ENCODE assay signal across 8 cellular contexts in the genomic region with DNA sequence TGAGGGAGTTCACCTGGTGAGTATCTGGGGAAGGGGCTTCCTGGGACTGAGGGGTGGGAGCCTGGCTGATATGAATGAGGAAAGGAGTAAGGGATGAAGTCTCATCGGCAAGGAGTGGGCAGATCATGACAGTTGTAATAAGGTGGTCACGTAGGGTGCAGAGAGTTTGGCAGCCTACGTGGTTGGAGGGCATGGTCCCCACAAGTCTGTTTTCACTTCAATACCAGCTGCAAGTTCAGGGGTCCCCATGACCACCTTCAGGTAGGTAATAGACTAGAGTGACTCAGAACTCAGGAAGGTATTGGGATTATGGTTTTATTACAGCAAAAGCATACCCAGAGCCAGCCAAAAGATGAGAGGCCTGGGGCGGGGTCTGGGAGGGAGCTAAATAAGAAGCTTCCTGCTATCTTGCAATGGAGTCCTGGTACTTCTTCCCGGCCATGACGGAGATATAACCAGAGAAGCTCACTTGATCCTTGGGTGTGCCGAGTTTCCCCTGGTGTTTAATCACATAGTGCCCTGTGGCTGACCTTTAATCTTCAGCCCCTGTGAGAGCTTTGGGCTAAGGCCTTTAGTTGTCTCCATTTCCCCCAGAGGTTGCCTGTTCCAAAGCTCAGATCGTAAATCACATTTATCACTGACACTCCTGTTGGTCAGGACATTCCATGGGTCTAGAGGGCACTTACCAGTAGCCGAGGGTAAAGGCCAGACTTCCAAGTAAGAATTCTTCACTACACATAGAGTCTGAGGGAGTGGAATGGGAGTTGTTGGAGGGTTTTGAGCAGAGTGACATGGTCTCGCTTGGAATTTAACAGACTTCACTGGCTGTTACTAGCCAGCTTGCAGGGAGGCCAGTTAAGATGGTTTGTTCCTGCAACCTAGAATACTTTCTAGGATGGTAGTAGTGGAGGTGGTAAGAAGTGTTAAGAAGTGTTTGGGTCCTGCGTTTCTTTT. TPM values are rescaled to one million over a fixed set of nuclear protein-coding genes. Genes with fewer than 3 reads are reported as not detected.
DNase-seq lines count a peak whose midpoint lies in the region; ATAC-seq and TF ChIP-seq lines count a peak whose summit lies in the region.

No MANE protein-coding gene starts in this region.

- 91 to 94% methylated on average over 11 of the region's 11 CpGs for WGBS in ectodermal cell, 2 experiments

- H3K36me3 ChIP-seq in ectodermal cell (ENCODE audit: control insufficient read depth, insufficient read depth, low read length): peaks cover 53% of the 10 kb centered on the region
- no peaks in the 10 kb centered on the region for H3K36me3 ChIP-seq in parathyroid adenoma (ENCODE audit: control insufficient read depth, insufficient read depth, low read length)

- H2AFZ ChIP-seq in parathyroid adenoma: no peak overlapping the region

- peak; percentile 65 for TF ChIP-seq POLR2A in GM19193 (IDR thresholded peaks at IDR 0.05; ENCODE audit: extremely low read depth, insufficient read depth, insufficient read length)

- H3K79me2 ChIP-seq in parathyroid adenoma: no peaks in the 10 kb centered on the region

- no peaks in the 10 kb centered on the region for H3K27me3 ChIP-seq in ectodermal cell (ENCODE audit: control insufficient read depth, insufficient read depth, low read length, poor library complexity, severe bottlenecking)
- no peaks in the 10 kb centered on the region for H3K27me3 ChIP-seq in parathyroid adenoma (ENCODE audit: control insufficient read depth, insufficient read depth, low read length)

- H3K27ac ChIP-seq in ectodermal cell (ENCODE audit: insufficient read depth, low read depth, low read length, poor library complexity, severe bottlenecking): peak overlapping the region; percentile 30
- peak overlapping the region; percentile 11 for H3K27ac ChIP-seq in parathyroid adenoma

- ATAC-seq in HG03457 (IDR thresholded peaks at IDR 0.05; ENCODE audit: unreplicated experiment) (no peak), HG03025 (IDR thresholded peaks at IDR 0.05; ENCODE audit: low FRiP score, unreplicated experiment) (no peak)

- H3K4me3 ChIP-seq in ectodermal cell (ENCODE audit: insufficient read depth, low read depth, low read length) (no peak overlapping the region), parathyroid adenoma (ENCODE audit: low read depth, low read length) (no peak overlapping the region)

- no peak for TF ChIP-seq CTCF in parathyroid adenoma (IDR thresholded peaks at IDR 0.05)

- H3K4me1 ChIP-seq in ectodermal cell (ENCODE audit: control insufficient read depth, insufficient read depth, low read length): no peaks in the 10 kb centered on the region
- no peaks in the 10 kb centered on the region for H3K4me1 ChIP-seq in parathyroid adenoma

- H3K9me3 ChIP-seq in ectodermal cell (ENCODE audit: control insufficient read depth, low read length) (no peaks in the 10 kb centered on the region), parathyroid adenoma (ENCODE audit: control insufficient read depth, low read length) (no peaks in the 10 kb centered on the region)

- H3K4me2 ChIP-seq in parathyroid adenoma (ENCODE audit: low read length): no peak overlapping the region

- H3K9ac ChIP-seq in parathyroid adenoma: no peak overlapping the region

- peak; percentile 69 for DNase-seq in NCI-H69 (lab: John Stamatoyannopoulos, UW)
- DNase-seq in NCI-H1436 treated with DMSO at 0.1 percent for 48 hours (lab: John Stamatoyannopoulos, UW): no peak
- DNase-seq in midbrain (lab: John Stamatoyannopoulos, UW): no peak

RNA-seq across cellular contexts. Expression of gene SLC3A2, which starts 9.1 kb away (rescaled TPM):
- 174 TPM for polyA plus RNA-seq in ectodermal cell (2013, experiment 1 of 4)
- 183 TPM for polyA plus RNA-seq in ectodermal cell (2013, experiment 2 of 4)
- 116 TPM for polyA plus RNA-seq in ectodermal cell (2013, experiment 3 of 4)
- 130 TPM for polyA plus RNA-seq in ectodermal cell (2013, experiment 4 of 4)

RNA-seq across cellular contexts. Expression of gene CHRM1, which starts 31.4 kb away (rescaled TPM):
- not detected for polyA plus RNA-seq in ectodermal cell (2013, experiment 1 of 4)
- polyA plus RNA-seq in ectodermal cell (2013, experiment 2 of 4): not detected
- 0.11 TPM for polyA plus RNA-seq in ectodermal cell (2013, experiment 3 of 4)
- polyA plus RNA-seq in ectodermal cell (2013, experiment 4 of 4): not detected

RNA-seq across cellular contexts. Expression of gene WDR74, which starts 50.4 kb away (rescaled TPM):
- polyA plus RNA-seq in ectodermal cell (2013, experiment 1 of 4): 68.2 TPM
- polyA plus RNA-seq in ectodermal cell (2013, experiment 2 of 4): 59.2 TPM
- polyA plus RNA-seq in ectodermal cell (2013, experiment 3 of 4): 198 TPM
- polyA plus RNA-seq in ectodermal cell (2013, experiment 4 of 4): 116 TPM

RNA-seq across cellular contexts. Expression of gene TEX54, which starts 57.1 kb away (rescaled TPM):
- not detected for polyA plus RNA-seq in ectodermal cell (2013, experiment 1 of 4)
- not detected for polyA plus RNA-seq in ectodermal cell (2013, experiment 2 of 4)
- not detected for polyA plus RNA-seq in ectodermal cell (2013, experiment 3 of 4)
- polyA plus RNA-seq in ectodermal cell (2013, experiment 4 of 4): not detected

RNA-seq across cellular contexts. Expression of gene STX5, which starts 57.9 kb away (rescaled TPM):
- polyA plus RNA-seq in ectodermal cell (2013, experiment 1 of 4): 46.6 TPM
- 47.9 TPM for polyA plus RNA-seq in ectodermal cell (2013, experiment 2 of 4)
- 37.6 TPM for polyA plus RNA-seq in ectodermal cell (2013, experiment 3 of 4)
- polyA plus RNA-seq in ectodermal cell (2013, experiment 4 of 4): 43.4 TPM
